ENCODE assay signal across 13 cellular contexts in the genomic region with DNA sequence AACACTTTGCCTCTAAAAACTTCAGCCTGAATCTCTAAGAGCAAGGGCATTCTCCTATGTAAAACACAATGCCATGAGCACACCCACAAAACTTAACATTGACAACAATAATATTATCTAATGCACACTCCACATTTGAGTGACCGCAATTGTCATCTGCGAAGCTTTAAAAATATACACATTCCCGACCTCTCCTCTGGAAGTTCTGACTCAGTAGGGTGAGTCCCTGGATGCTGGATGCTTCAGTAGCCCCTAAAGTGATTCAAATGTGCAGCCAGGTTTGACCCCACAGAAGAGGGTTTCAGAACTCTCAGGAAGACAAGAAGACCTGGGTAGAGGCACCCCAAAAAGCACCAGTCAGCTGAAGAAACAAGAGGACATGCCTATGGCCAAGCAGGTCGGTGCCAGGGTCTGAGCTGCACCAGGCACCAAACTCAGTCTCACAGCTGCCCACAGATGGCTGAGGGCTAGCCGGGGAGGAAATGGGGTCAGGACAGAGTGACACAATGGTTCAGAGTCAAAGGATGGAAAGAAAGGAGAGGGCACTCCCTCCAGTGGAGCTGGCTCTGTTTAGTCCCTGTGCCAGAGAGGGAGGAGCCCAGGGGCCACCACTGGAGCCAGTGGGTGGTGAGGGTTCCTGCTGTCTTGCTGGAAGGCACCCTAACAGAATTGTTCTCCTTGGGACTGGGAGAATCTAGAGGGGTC. TPM values are rescaled to one million over a fixed set of nuclear protein-coding genes. Genes with fewer than 3 reads are reported as not detected.
DNase-seq lines count a peak whose midpoint lies in the region; ATAC-seq, FAIRE-seq and TF ChIP-seq lines count a peak whose summit lies in the region.
"Had no signal": no experiment of that assay in that cellular context is flagged by ENCODE, and none has a peak within 500 bp of the region (broad histone marks: within the 10 kb centered on the region; RNA-seq: fewer than 3 reads in every experiment).

No MANE protein-coding gene starts in this region.

- H3K27ac Mint-ChIP-seq in activated naive CD4-positive, alpha-beta T cell treated with anti-CD3 and anti-CD28 coated beads, Interleukin-2, amount 10 ng/mL, durations not matched to agents 7 days and 5 days, result peak overlapping the region; percentile 69
- H3K27ac Mint-ChIP-seq: activated naive CD8-positive, alpha-beta T cell had no signal

- ATAC-seq in GM19452 (IDR thresholded peaks at IDR 0.05; ENCODE audit: unreplicated experiment), result no peak

- WGBS in transverse colon (ENCODE audit: low coverage in 1 of 2), 2 donors, result 63% methylated on average over 5 of the region's 5 CpGs; no CpG with 5 or more reads in 1 of the 2 donors

- no peak for TF ChIP-seq CTCF in transverse colon (IDR thresholded peaks at IDR 0.05)

- H3K4me3 ChIP-seq in transverse colon, result no peak overlapping the region

- in situ Hi-C loops in transverse colon (cut with MboI; ENCODE audit: low pct_ligation_motif_present in 1 of 4, low pct_unique_long_range_greater_than_20kb in 1 of 4, low sequenced_read_pairs in 3 of 4), result no loop called here

- H3K36me3 ChIP-seq in transverse colon, result no peaks in the 10 kb centered on the region

- no peak for DNase-seq in activated naive CD4-positive, alpha-beta T cell treated with anti-CD3 and anti-CD28 coated beads, Interleukin-2, amount 10 ng/mL, durations not matched to agents 7 days and 5 days
- DNase-seq in activated naive CD4-positive, alpha-beta T cell treated with anti-CD3 and anti-CD28 coated beads, Interleukin-2, amount 50 U/mL, for 16 hours, result no peak
- DNase-seq in frontal cortex (ENCODE audit: low spot score in 2 of 2), result peak; percentile 39 to 49
- peak; percentile 31 for DNase-seq in myocyte (ENCODE audit: low read depth)
- DNase-seq in transverse colon, result peak; percentile 55
- DNase-seq in NCI-H345 treated with DMSO at 0.1 percent for 48 hours (lab: John Stamatoyannopoulos, UW; ENCODE audit: unreplicated experiment), result no peak
- DNase-seq in foreskin melanocyte, result no peak
- DNase-seq: activated CD4-positive, CD25-positive, alpha-beta regulatory T cell; HCEC 1CT; NCI-H1105; stimulated activated CD4-positive, alpha-beta T cell treated with anti-CD3 and anti-CD28 coated beads, Interleukin-1b, Interleukin-23, amount 100 ng/mL, for 48 hours had no signal

- peaks cover 2% of the 10 kb centered on the region for H3K36me3 Mint-ChIP-seq in activated naive CD4-positive, alpha-beta T cell treated with anti-CD3 and anti-CD28 coated beads, Interleukin-2, amount 10 ng/mL, durations not matched to agents 7 days and 5 days

- H3K9me3 Mint-ChIP-seq in activated naive CD4-positive, alpha-beta T cell treated with anti-CD3 and anti-CD28 coated beads, Interleukin-2, amount 10 ng/mL, durations not matched to agents 7 days and 5 days, result no peaks in the 10 kb centered on the region

- H3K9me3 ChIP-seq in transverse colon, result no peaks in the 10 kb centered on the region

- H3K4me1 Mint-ChIP-seq in activated naive CD4-positive, alpha-beta T cell treated with anti-CD3 and anti-CD28 coated beads, Interleukin-2, amount 10 ng/mL, durations not matched to agents 7 days and 5 days, result peaks cover 40% of the 10 kb centered on the region

- H3K4me1 ChIP-seq in transverse colon, result peaks cover 47 to 73% (median 56%) of the 10 kb centered on the region in 4 donors

- H3K27me3 Mint-ChIP-seq in activated naive CD4-positive, alpha-beta T cell treated with anti-CD3 and anti-CD28 coated beads, Interleukin-2, amount 10 ng/mL, durations not matched to agents 7 days and 5 days, result no peaks in the 10 kb centered on the region
- H3K27me3 Mint-ChIP-seq: activated naive CD8-positive, alpha-beta T cell had no signal

- no peaks in the 10 kb centered on the region for H3K27me3 ChIP-seq in transverse colon

- no peak for TF ChIP-seq EP300 in transverse colon (IDR thresholded peaks at IDR 0.05; ENCODE audit: low read depth)

- no peak overlapping the region for H3K4me3 Mint-ChIP-seq in activated naive CD4-positive, alpha-beta T cell treated with anti-CD3 and anti-CD28 coated beads, Interleukin-2, amount 10 ng/mL, durations not matched to agents 7 days and 5 days
- H3K4me3 Mint-ChIP-seq: activated naive CD8-positive, alpha-beta T cell had no signal

- peak overlapping the region in 3 of 4 donors; percentile 34 to 72 (median 67) for H3K27ac ChIP-seq in transverse colon

- no peak for TF ChIP-seq POLR2A in transverse colon (IDR thresholded peaks at IDR 0.05)

- CTCF ChIA-PET in activated naive CD4-positive, alpha-beta T cell treated with anti-CD3 and anti-CD28 coated beads, Interleukin-2, amount 10 ng/mL, durations not matched to agents 7 days and 5 days (lab: Charles Lee), result interaction anchor here (2.2 to 2.6 kb wide), 3 partner anchors 16 to 46 kb away, joined by 7 to 12 read pairs (median 10); partner anchors contain the start of gene PIK3C2B

- intact Hi-C loops in transverse colon (cut with DNase I; ENCODE audit: low total_unique reads), result no loop called here

- FAIRE-seq in frontal cortex (lab: Jason Lieb, UNC), result no peak

RNA-seq across cellular contexts. Expression of gene PIK3C2B, which starts 17.4 kb away (rescaled TPM):
- 24.5 TPM for total RNA-seq in frontal cortex
- total RNA-seq in myocyte, result 4.9 and 5.6 TPM in 2 replicates
- polyA plus RNA-seq in myocyte (2012), result 7.9 TPM
- total RNA-seq in transverse colon, result 100 to 1,000 TPM in 2 of 4 donors, 10 to 100 TPM in 2; 61.9 to 181 (median 88.8) TPM

RNA-seq across cellular contexts. Expression of gene MDM4, which starts 39.0 kb away (rescaled TPM):
- total RNA-seq in frontal cortex (46.9 TPM), myocyte (27.7 and 36.3 TPM in 2 replicates), transverse colon (100 to 1,000 TPM in 2 of 4 donors, 10 to 100 TPM in 2; 64.3 to 140 (median 109) TPM)
- polyA plus RNA-seq in myocyte (2012), result 11.2 TPM

Comparison
In these comparisons a context has a peak if more than half of its experiments do, and no peak if none do; other contexts are left out.
1. DNase-seq: peak in frontal cortex (2 of 2), myocyte (single experiment) and transverse colon (single experiment); none in activated naive CD4-positive, alpha-beta T cell treated with anti-CD3 and anti-CD28 coated beads, Interleukin-2, amount 10 ng/mL, durations not matched to agents 7 days and 5 days (single experiment), activated naive CD4-positive, alpha-beta T cell treated with anti-CD3 and anti-CD28 coated beads, Interleukin-2, amount 50 U/mL, for 16 hours (single experiment), NCI-H345 treated with DMSO at 0.1 percent for 48 hours (single experiment) and foreskin melanocyte (single experiment).